8 cellular contexts compared by ENCODE assay signal in the genomic region with DNA sequence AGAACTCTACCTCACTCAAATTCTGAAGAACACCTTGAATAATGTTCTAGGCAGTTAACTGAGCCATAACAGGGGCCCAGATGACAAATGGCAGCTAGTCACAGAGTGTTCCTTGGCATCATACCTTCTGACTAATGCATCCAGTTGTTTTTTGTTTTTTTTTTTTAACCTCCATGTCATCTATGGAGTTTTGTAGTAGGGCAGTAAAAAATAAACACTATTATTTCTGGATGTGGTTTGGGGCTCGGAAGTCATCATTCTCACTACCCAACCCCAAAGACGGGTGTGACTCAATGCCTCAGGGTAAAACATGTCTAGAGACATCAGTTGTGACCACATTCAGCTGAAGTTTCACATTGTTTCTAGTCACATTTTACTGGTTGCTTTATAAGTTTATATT. TPM values are rescaled to one million over a fixed set of nuclear protein-coding genes. Genes with fewer than 3 reads are reported as not detected.
DNase-seq lines count a peak whose midpoint lies in the region; ATAC-seq lines count a peak whose summit lies in the region.

No MANE protein-coding gene starts in this region.

- peak; percentile 2 for DNase-seq in activated naive CD4-positive, alpha-beta T cell treated with Interleukin-2 at 50 U/mL for 16 hours
- no peak for DNase-seq in activated naive CD4-positive, alpha-beta T cell (lab: John Stamatoyannopoulos, UW)
- peak; percentile 46 for DNase-seq in activated CD4-positive, alpha-beta memory T cell treated with anti-CD3 and anti-CD28 coated beads, Interleukin-2, amount 10 ng/mL, durations not matched to agents 7 days and 5 days
- peak; percentile 10 to 47 for DNase-seq in stimulated activated naive CD8-positive, alpha-beta T cell treated with anti-CD3 and anti-CD28 coated beads, Interleukin-15, amount 100 ng/mL, for 72 hours
- DNase-seq in SKM-1 treated with dmso at 0.1 percent for 144 hours (lab: John Stamatoyannopoulos, UW; ENCODE audit: unreplicated experiment) (no peak), NCI-H2171 (lab: John Stamatoyannopoulos, UW) (no peak), HUDEP-2 (lab: John Stamatoyannopoulos, UW; ENCODE audit: unreplicated experiment in 76 of 76) (no peak)

- H3K36me3 Mint-ChIP-seq in activated CD4-positive, alpha-beta memory T cell treated with anti-CD3 and anti-CD28 coated beads, Interleukin-2, amount 10 ng/mL, durations not matched to agents 7 days and 5 days (ENCODE audit: low read depth), result peaks cover 15% of the 10 kb centered on the region

- peak overlapping the region; percentile 64 for H3K27ac Mint-ChIP-seq in activated CD4-positive, alpha-beta memory T cell treated with anti-CD3 and anti-CD28 coated beads, Interleukin-2, amount 10 ng/mL, durations not matched to agents 7 days and 5 days
- no peak overlapping the region for H3K27ac Mint-ChIP-seq in stimulated activated naive CD8-positive, alpha-beta T cell treated with anti-CD3 and anti-CD28 coated beads, Interleukin-15, amount 100 ng/mL, for 72 hours

- no peaks in the 10 kb centered on the region for H3K27me3 Mint-ChIP-seq in activated CD4-positive, alpha-beta memory T cell treated with anti-CD3 and anti-CD28 coated beads, Interleukin-2, amount 10 ng/mL, durations not matched to agents 7 days and 5 days
- no peaks in the 10 kb centered on the region for H3K27me3 Mint-ChIP-seq in stimulated activated naive CD8-positive, alpha-beta T cell treated with anti-CD3 and anti-CD28 coated beads, Interleukin-15, amount 100 ng/mL, for 72 hours

- CTCF ChIA-PET in activated CD4-positive, alpha-beta memory T cell treated with anti-CD3 and anti-CD28 coated beads, Interleukin-2, amount 10 ng/mL, durations not matched to agents 7 days and 5 days (lab: Charles Lee), result no interaction called here

- H3K4me1 Mint-ChIP-seq in activated CD4-positive, alpha-beta memory T cell treated with anti-CD3 and anti-CD28 coated beads, Interleukin-2, amount 10 ng/mL, durations not matched to agents 7 days and 5 days, result peaks cover 22% of the 10 kb centered on the region
- peaks cover 10% of the 10 kb centered on the region for H3K4me1 Mint-ChIP-seq in stimulated activated naive CD8-positive, alpha-beta T cell treated with anti-CD3 and anti-CD28 coated beads, Interleukin-15, amount 100 ng/mL, for 72 hours

- POLR2A ChIA-PET in activated CD4-positive, alpha-beta memory T cell treated with anti-CD3 and anti-CD28 coated beads, Interleukin-2, amount 10 ng/mL, durations not matched to agents 7 days and 5 days (lab: Charles Lee), result interaction anchor here (1.2 to 2.0 kb wide), 2 partner anchors 28 to 194 kb away, joined by 4 to 6 read pairs; a partner anchor contains a TSS

- peak; percentile 93 for ATAC-seq in HG03045 (IDR thresholded peaks at IDR 0.05; ENCODE audit: unreplicated experiment)
- peak; percentile 98 for ATAC-seq in stimulated activated naive CD8-positive, alpha-beta T cell treated with anti-CD3 and anti-CD28 coated beads, Interleukin-15, amount 100 ng/mL, for 72 hours

- H3K4me3 Mint-ChIP-seq in activated CD4-positive, alpha-beta memory T cell treated with anti-CD3 and anti-CD28 coated beads, Interleukin-2, amount 10 ng/mL, durations not matched to agents 7 days and 5 days, result no peak overlapping the region
- H3K4me3 Mint-ChIP-seq in stimulated activated naive CD8-positive, alpha-beta T cell treated with anti-CD3 and anti-CD28 coated beads, Interleukin-15, amount 100 ng/mL, for 72 hours, result no peak overlapping the region

- H3K9me3 Mint-ChIP-seq in activated CD4-positive, alpha-beta memory T cell treated with anti-CD3 and anti-CD28 coated beads, Interleukin-2, amount 10 ng/mL, durations not matched to agents 7 days and 5 days, result no peaks in the 10 kb centered on the region
- no peaks in the 10 kb centered on the region for H3K9me3 Mint-ChIP-seq in stimulated activated naive CD8-positive, alpha-beta T cell treated with anti-CD3 and anti-CD28 coated beads, Interleukin-15, amount 100 ng/mL, for 72 hours

RNA-seq across cellular contexts. Expression of a gene that starts 31.2 kb away (rescaled TPM):
- under 1 TPM; 0.25 to 0.40 TPM for total RNA-seq in activated CD4-positive, alpha-beta memory T cell treated with anti-CD3 and anti-CD28 coated beads, Interleukin-2, amount 10 ng/mL, durations not matched to agents 7 days and 5 days

Comparison
In these comparisons a context has a peak if more than half of its experiments do, and no peak if none do; other contexts are left out.
1. DNase-seq: peak in activated naive CD4-positive, alpha-beta T cell treated with Interleukin-2 at 50 U/mL for 16 hours (single experiment), activated CD4-positive, alpha-beta memory T cell treated with anti-CD3 and anti-CD28 coated beads, Interleukin-2, amount 10 ng/mL, durations not matched to agents 7 days and 5 days (single experiment) and stimulated activated naive CD8-positive, alpha-beta T cell treated with anti-CD3 and anti-CD28 coated beads, Interleukin-15, amount 100 ng/mL, for 72 hours (2 of 2); none in activated naive CD4-positive, alpha-beta T cell (0 of 4), SKM-1 treated with dmso at 0.1 percent for 144 hours (single experiment), NCI-H2171 (single experiment) and HUDEP-2 (0 of 76).